In the genomic region with DNA sequence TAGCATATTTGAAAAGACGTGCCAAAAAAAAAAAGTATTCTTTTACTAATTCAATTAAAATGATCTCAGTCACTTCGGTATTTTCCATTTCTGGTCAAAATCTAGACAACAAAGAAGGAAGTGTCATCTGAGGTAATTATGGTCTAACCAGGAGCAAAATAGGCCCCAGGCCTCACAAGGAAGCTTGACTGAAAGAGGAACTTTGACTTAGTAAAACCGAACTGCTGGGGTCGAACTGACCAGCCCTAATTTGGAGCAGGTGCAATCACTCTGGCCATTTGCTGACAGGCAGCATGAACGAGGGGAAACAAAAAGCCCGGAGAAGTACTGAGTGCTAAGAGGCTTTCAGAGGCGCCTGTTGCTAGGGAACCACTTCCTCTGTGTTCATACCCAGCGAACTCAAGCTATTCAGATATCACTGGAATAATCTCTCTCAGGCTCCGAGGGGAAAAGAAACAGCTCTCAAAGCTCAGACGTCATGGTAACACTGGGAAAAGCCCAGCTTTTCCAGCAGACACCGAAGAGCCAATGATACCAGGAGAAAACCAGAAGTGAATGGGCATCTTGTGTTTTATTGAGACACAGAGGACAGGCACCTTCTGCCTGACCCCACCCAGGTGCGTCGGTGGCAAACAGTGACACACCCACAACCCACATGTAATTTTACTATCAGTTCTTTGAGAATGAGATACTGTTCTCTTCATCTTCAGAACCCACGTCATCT, we compare ENCODE assay signal across 8 cellular contexts.
DNase-seq lines count a peak whose midpoint lies in the region; ATAC-seq and TF ChIP-seq lines count a peak whose summit lies in the region.

No MANE protein-coding gene starts in this region.

- ATAC-seq in HG02798 (IDR thresholded peaks at IDR 0.05; ENCODE audit: poor library complexity, unreplicated experiment) (peak; percentile 95), memory B cell (ENCODE audit: low read depth) (peak; percentile 78)

- H3K4me1 Mint-ChIP-seq in activated CD4-positive, alpha-beta T cell treated with anti-CD3 and anti-CD28 coated beads, Interleukin-2, amount 10 ng/mL, durations not matched to agents 7 days and 5 days = peaks cover 73% of the 10 kb centered on the region
- H3K4me1 Mint-ChIP-seq in memory B cell = peaks cover 32% of the 10 kb centered on the region

- TF ChIP-seq CTCF in GM13976 (IDR thresholded peaks at IDR 0.05; ENCODE audit: borderline replicate concordance, control extremely low read depth, extremely low read depth, insufficient read depth, missing control alignments) = no peak

- DNase-seq in GM13976 (ENCODE audit: low spot score) (peak; percentile 75), NCI-H2081 treated with DMSO at 0.1 percent for 48 hours (lab: John Stamatoyannopoulos, UW) (peak; percentile 2), dermis microvascular lymphatic vessel endothelial cell (ENCODE audit: low read depth in 2 of 2) (peak; percentile 23 to 79), memory B cell (ENCODE audit: low spot score in 2 of 2) (peak; percentile 67 to 79), HT-29 (ENCODE audit: low spot score) (no peak)
- peak; percentile 84 for DNase-seq in activated CD4-positive, alpha-beta T cell treated with anti-CD3 and anti-CD28 coated beads, Interleukin-2, amount 10 ng/mL, durations not matched to agents 7 days and 5 days
- peak in 2 of 3 donors; percentile 30 to 38 for DNase-seq in stimulated activated CD4-positive, alpha-beta T cell treated with anti-CD3 and anti-CD28 coated beads, TNF-alpha, amount 100 ng/mL, for 48 hours (ENCODE audit: low read depth in 3 of 3)

- H3K9me3 Mint-ChIP-seq in activated CD4-positive, alpha-beta T cell treated with anti-CD3 and anti-CD28 coated beads, Interleukin-2, amount 10 ng/mL, durations not matched to agents 7 days and 5 days = no peaks in the 10 kb centered on the region
- no peaks in the 10 kb centered on the region for H3K9me3 Mint-ChIP-seq in memory B cell

- POLR2A ChIA-PET in activated CD4-positive, alpha-beta T cell treated with anti-CD3 and anti-CD28 coated beads, Interleukin-2, amount 10 ng/mL, durations not matched to agents 7 days and 5 days (lab: Charles Lee) = interaction anchor here (0.7 to 1.0 kb wide), 2 partner anchors 11 to 43 kb away, joined by 4 to 5 read pairs; no protein-coding TSS in a partner anchor

- CTCF ChIA-PET in activated CD4-positive, alpha-beta T cell treated with anti-CD3 and anti-CD28 coated beads, Interleukin-2, amount 10 ng/mL, durations not matched to agents 7 days and 5 days (lab: Charles Lee) = interaction anchor here (1.2 to 1.6 kb wide), 2 partner anchors 9 to 95 kb away, joined by 5 to 6 read pairs; no protein-coding TSS in a partner anchor

- in situ Hi-C loops in GM13976 (cut with MboI; ENCODE audit: low sequenced_read_pairs, unreplicated experiment) = no loop called here

- peak overlapping the region; percentile 95 for H3K27ac Mint-ChIP-seq in activated CD4-positive, alpha-beta T cell treated with anti-CD3 and anti-CD28 coated beads, Interleukin-2, amount 10 ng/mL, durations not matched to agents 7 days and 5 days
- peak overlapping the region; percentile 99 for H3K27ac Mint-ChIP-seq in memory B cell

- H3K27me3 Mint-ChIP-seq in activated CD4-positive, alpha-beta T cell treated with anti-CD3 and anti-CD28 coated beads, Interleukin-2, amount 10 ng/mL, durations not matched to agents 7 days and 5 days = no peaks in the 10 kb centered on the region
- no peaks in the 10 kb centered on the region for H3K27me3 Mint-ChIP-seq in memory B cell

- H3K4me3 Mint-ChIP-seq in activated CD4-positive, alpha-beta T cell treated with anti-CD3 and anti-CD28 coated beads, Interleukin-2, amount 10 ng/mL, durations not matched to agents 7 days and 5 days = peak overlapping the region; percentile 73
- peak overlapping the region; percentile 83 for H3K4me3 Mint-ChIP-seq in memory B cell

- no peaks in the 10 kb centered on the region for H3K36me3 Mint-ChIP-seq in activated CD4-positive, alpha-beta T cell treated with anti-CD3 and anti-CD28 coated beads, Interleukin-2, amount 10 ng/mL, durations not matched to agents 7 days and 5 days (ENCODE audit: low read depth)
- no peaks in the 10 kb centered on the region for H3K36me3 Mint-ChIP-seq in memory B cell
